1 cellular context compared by ENCODE assay signal in the genomic region with DNA sequence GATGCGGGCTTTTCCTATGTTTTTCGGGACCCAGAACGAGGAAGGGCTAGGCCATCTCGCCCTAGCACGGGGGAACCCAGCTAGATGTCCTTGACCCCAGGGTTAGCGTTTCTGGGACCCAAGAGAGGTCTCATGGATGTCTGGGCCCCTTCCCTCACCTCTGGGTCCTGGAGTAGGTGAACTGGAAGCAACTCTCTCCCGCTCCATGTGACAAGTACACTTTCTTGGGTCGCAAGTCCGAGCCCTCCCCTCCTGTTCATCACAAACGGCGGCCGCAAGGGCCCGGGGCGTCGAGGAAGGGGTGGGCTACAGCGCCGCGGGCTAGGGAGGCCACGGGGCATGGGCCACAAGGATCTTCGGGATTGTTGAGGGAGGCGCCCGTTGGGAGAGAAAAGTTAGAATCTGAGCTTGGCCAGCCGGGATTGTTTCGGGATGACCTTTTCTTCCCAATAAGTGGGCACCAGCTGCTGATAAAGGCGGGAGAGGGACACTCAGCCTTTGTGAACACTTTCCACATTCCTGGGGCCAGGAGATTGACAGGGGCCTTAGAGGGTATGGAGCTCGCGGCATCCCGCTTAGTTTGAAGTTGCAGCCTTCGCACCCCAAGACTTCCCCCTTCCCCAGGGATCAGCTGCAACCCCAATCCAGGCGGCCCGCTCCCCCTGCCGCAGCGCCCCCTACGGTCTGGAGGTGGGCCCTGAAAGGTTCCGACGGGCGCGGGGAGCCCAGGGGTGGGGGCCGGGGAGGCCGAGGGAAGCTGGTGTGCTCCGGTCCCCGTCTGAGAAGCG.
TF ChIP-seq lines count a peak whose summit lies in the region.

No MANE protein-coding gene starts in this region.

TF ChIP-seq in GM23338, 12 proteins besides CTCF, POLR2A, EP300 and RAD21 (continued from another document):
- TF ChIP-seq, protein P1, sequence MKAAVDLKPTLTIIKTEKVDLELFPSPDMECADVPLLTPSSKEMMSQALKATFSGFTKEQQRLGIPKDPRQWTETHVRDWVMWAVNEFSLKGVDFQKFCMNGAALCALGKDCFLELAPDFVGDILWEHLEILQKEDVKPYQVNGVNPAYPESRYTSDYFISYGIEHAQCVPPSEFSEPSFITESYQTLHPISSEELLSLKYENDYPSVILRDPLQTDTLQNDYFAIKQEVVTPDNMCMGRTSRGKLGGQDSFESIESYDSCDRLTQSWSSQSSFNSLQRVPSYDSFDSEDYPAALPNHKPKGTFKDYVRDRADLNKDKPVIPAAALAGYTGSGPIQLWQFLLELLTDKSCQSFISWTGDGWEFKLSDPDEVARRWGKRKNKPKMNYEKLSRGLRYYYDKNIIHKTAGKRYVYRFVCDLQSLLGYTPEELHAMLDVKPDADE (IDR thresholded peaks at IDR 0.05), result no peak
- no peak for TF ChIP-seq CREB1 (CRISPR knock-in tag; IDR thresholded peaks at IDR 0.05; ENCODE audit: low read depth)
- no peak for TF ChIP-seq ZNF114 (CRISPR knock-in tag; IDR thresholded peaks at IDR 0.05)
- TF ChIP-seq, protein P2, sequence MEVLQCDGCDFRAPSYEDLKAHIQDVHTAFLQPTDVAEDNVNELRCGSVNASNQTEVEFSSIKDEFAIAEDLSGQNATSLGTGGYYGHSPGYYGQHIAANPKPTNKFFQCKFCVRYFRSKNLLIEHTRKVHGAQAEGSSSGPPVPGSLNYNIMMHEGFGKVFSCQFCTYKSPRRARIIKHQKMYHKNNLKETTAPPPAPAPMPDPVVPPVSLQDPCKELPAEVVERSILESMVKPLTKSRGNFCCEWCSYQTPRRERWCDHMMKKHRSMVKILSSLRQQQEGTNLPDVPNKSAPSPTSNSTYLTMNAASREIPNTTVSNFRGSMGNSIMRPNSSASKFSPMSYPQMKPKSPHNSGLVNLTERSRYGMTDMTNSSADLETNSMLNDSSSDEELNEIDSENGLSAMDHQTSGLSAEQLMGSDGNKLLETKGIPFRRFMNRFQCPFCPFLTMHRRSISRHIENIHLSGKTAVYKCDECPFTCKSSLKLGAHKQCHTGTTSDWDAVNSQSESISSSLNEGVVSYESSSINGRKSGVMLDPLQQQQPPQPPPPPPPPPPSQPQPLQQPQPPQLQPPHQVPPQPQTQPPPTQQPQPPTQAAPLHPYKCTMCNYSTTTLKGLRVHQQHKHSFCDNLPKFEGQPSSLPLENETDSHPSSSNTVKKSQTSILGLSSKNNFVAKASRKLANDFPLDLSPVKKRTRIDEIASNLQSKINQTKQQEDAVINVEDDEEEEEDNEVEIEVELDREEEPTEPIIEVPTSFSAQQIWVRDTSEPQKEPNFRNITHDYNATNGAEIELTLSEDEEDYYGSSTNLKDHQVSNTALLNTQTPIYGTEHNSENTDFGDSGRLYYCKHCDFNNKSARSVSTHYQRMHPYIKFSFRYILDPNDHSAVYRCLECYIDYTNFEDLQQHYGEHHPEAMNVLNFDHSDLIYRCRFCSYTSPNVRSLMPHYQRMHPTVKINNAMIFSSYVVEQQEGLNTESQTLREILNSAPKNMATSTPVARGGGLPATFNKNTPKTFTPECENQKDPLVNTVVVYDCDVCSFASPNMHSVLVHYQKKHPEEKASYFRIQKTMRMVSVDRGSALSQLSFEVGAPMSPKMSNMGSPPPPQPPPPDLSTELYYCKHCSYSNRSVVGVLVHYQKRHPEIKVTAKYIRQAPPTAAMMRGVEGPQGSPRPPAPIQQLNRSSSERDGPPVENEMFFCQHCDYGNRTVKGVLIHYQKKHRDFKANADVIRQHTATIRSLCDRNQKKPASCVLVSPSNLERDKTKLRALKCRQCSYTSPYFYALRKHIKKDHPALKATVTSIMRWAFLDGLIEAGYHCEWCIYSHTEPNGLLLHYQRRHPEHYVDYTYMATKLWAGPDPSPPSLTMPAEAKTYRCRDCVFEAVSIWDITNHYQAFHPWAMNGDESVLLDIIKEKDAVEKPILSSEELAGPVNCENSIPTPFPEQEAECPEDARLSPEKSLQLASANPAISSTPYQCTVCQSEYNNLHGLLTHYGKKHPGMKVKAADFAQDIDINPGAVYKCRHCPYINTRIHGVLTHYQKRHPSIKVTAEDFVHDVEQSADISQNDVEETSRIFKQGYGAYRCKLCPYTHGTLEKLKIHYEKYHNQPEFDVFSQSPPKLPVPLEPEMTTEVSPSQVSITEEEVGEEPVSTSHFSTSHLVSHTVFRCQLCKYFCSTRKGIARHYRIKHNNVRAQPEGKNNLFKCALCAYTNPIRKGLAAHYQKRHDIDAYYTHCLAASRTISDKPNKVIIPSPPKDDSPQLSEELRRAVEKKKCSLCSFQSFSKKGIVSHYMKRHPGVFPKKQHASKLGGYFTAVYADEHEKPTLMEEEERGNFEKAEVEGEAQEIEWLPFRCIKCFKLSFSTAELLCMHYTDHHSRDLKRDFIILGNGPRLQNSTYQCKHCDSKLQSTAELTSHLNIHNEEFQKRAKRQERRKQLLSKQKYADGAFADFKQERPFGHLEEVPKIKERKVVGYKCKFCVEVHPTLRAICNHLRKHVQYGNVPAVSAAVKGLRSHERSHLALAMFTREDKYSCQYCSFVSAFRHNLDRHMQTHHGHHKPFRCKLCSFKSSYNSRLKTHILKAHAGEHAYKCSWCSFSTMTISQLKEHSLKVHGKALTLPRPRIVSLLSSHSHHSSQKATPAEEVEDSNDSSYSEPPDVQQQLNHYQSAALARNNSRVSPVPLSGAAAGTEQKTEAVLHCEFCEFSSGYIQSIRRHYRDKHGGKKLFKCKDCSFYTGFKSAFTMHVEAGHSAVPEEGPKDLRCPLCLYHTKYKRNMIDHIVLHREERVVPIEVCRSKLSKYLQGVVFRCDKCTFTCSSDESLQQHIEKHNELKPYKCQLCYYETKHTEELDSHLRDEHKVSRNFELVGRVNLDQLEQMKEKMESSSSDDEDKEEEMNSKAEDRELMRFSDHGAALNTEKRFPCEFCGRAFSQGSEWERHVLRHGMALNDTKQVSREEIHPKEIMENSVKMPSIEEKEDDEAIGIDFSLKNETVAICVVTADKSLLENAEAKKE (CRISPR knock-in tag; IDR thresholded peaks at IDR 0.05), result no peak
